In genomic region chr3:30604091-30604490, GRCh38 we compare ENCODE assay signal across 8 cellular contexts. TPM values are rescaled to one million over a fixed set of nuclear protein-coding genes. Genes with fewer than 3 reads are reported as not detected.
DNase-seq lines count a peak whose midpoint lies in the region; ATAC-seq and TF ChIP-seq lines count a peak whose summit lies in the region.
"Had no signal": no experiment of that assay in that cellular context is flagged by ENCODE, and none has a peak within 500 bp of the region (broad histone marks: within the 10 kb centered on the region; RNA-seq: fewer than 3 reads in every experiment).

No MANE protein-coding gene starts in this region.

- no peak overlapping the region for H3K9ac ChIP-seq in HCT116 (ENCODE audit: low read length)

- H3K9me2 ChIP-seq in HCT116 (ENCODE audit: insufficient read depth): no peaks in the 10 kb centered on the region

- ATAC-seq in HCT116 (no peak), HG03039 (IDR thresholded peaks at IDR 0.05; ENCODE audit: unreplicated experiment) (no peak), HG02840 (IDR thresholded peaks at IDR 0.05; ENCODE audit: low FRiP score, unreplicated experiment) (no peak)
- no peak for ATAC-seq in central memory CD8-positive, alpha-beta T cell (replicated peaks; ENCODE audit: extremely low read depth, poor library complexity, severe bottlenecking)

- no peak for TF ChIP-seq RAD21 in HCT116 (IDR thresholded peaks at IDR 0.05; ENCODE audit: low read depth)

- no peak overlapping the region for H3K4me2 ChIP-seq in HCT116 (ENCODE audit: low read length)

- RAD21 ChIA-PET in HCT116 (lab: Charles Lee; ENCODE audit: low non-redundant PET in 1 of 2, low total read pairs in 2 of 2, uncharacterized antibody in 2 of 2, unreplicated experiment in 2 of 2): no interaction called here

- H3K4me1 ChIP-seq in HCT116 (ENCODE audit: control insufficient read depth in 1 of 2, insufficient read depth in 2 of 2, low read length in 2 of 2): peaks cover 36 to 60% of the 10 kb centered on the region in 2 experiments

- H3K79me2 ChIP-seq in HCT116 (ENCODE audit: insufficient read depth, low read length): peaks cover 26% of the 10 kb centered on the region

- H3K9me3 Mint-ChIP-seq in central memory CD8-positive, alpha-beta T cell: no peaks in the 10 kb centered on the region

- H3K27ac Mint-ChIP-seq in central memory CD8-positive, alpha-beta T cell (ENCODE audit: low read depth): peak overlapping the region; percentile 91

- CTCF ChIA-PET in HCT116 (lab: Charles Lee): no interaction called here

- H3K27me3 ChIP-seq in HCT116 (ENCODE audit: insufficient read depth, low read length): no peaks in the 10 kb centered on the region

- H3K4me3 Mint-ChIP-seq in central memory CD8-positive, alpha-beta T cell: peak overlapping the region; percentile 95

- no peak for TF ChIP-seq CTCF in HCT116 (IDR thresholded peaks at IDR 0.05 in 2 of 3, conservative IDR thresholded peaks at IDR 0.05 in 1 of 3; ENCODE audit: borderline replicate concordance in 1 of 3, insufficient read depth in 1 of 3, low read depth in 2 of 3, low read length in 2 of 3)

- POLR2A ChIA-PET in HCT116 (lab: Charles Lee): no interaction called here

- no peak for TF ChIP-seq POLR2A in HCT116 (IDR thresholded peaks at IDR 0.05; ENCODE audit: borderline replicate concordance, extremely low read depth, insufficient read depth, insufficient read length)

- DNase-seq in HCT116 (ENCODE audit: low read depth, low spot score) (no peak), NOMO-1 treated with dmso at 0.1 percent for 144 hours (lab: John Stamatoyannopoulos, UW; ENCODE audit: unreplicated experiment) (peak; percentile 44), pons (ENCODE audit: low spot score) (peak; percentile 74)
- DNase-seq in central memory CD8-positive, alpha-beta T cell (ENCODE audit: low spot score in 2 of 2): no peak
- DNase-seq in stimulated activated CD4-positive, alpha-beta T cell treated with anti-CD3 and anti-CD28 coated beads, Interleukin-12 subunit alpha, Interleukin-12 subunit beta, amount 100 ng/mL, for 4 hours: no peak
- DNase-seq: hippocampal formation had no signal

- no peaks in the 10 kb centered on the region for H4K20me1 ChIP-seq in HCT116 (ENCODE audit: insufficient read depth)

- H3K27me3 Mint-ChIP-seq in central memory CD8-positive, alpha-beta T cell: no peaks in the 10 kb centered on the region

- H3K27ac ChIP-seq in HCT116 (ENCODE audit: low read depth, low read length): peak overlapping the region; percentile 98; the same call in 1 of the 2 replicates

- no peaks in the 10 kb centered on the region for H3K36me3 ChIP-seq in HCT116 (ENCODE audit: control insufficient read depth in 1 of 2, insufficient read depth in 2 of 2, low read length in 2 of 2)

- no peak overlapping the region for H2AFZ ChIP-seq in HCT116 (ENCODE audit: low read depth, low read length, poor library complexity, severe bottlenecking)

- H3K36me3 Mint-ChIP-seq in central memory CD8-positive, alpha-beta T cell (ENCODE audit: insufficient read depth): peaks cover 17% of the 10 kb centered on the region

- H3K4me1 Mint-ChIP-seq in central memory CD8-positive, alpha-beta T cell: peaks cover 39% of the 10 kb centered on the region

- BruUV-seq in HCT116 (replicated peaks; lab: Mats Ljungman, UMichigan): no TSS peak

- H3K4me3 ChIP-seq in HCT116 (replicated peaks in 1 of 2; ENCODE audit: low read depth in 1 of 2, low read length in 2 of 2): no peak overlapping the region

- intact Hi-C loops in HCT116 (cut with micrococcal nuclease): no loop called here

- no peaks in the 10 kb centered on the region for H3K9me3 ChIP-seq in HCT116 (ENCODE audit: control insufficient read depth in 1 of 2, insufficient read depth in 1 of 2, low read depth in 1 of 2, low read length in 2 of 2)

TF ChIP-seq in HCT116, 20 proteins besides CTCF, POLR2A, EP300 and RAD21:
- TF ChIP-seq ELF1 (IDR thresholded peaks at IDR 0.05; ENCODE audit: borderline replicate concordance, low read depth) (no peak), POLR2AphosphoS5 (IDR thresholded peaks at IDR 0.05; ENCODE audit: low read depth, low read length) (no peak), ATF3 (IDR thresholded peaks at IDR 0.05) (no peak), YY1 (IDR thresholded peaks at IDR 0.05; ENCODE audit: extremely low read depth, insufficient replicate concordance, low read depth, low read length) (no peak), CEBPB (IDR thresholded peaks at IDR 0.05; ENCODE audit: low read depth) (no peak), EZH2phosphoT487 (IDR thresholded peaks at IDR 0.05; ENCODE audit: borderline replicate concordance) (no peak), EZH2 (IDR thresholded peaks at IDR 0.05) (no peak)

RNA-seq across cellular contexts. Expression of gene TGFBR2, which starts 2.3 kb away (rescaled TPM):
- 22.5 TPM for total RNA-seq in HCT116 (2021; ENCODE audit: unreplicated experiment)
- polyA plus RNA-seq in HCT116 (2012): 8.1 and 8.9 TPM in 2 replicates

Comparison
In these comparisons a context has a peak if more than half of its experiments do, and no peak if none do; other contexts are left out.
1. DNase-seq: peak in NOMO-1 treated with dmso at 0.1 percent for 144 hours (single experiment) and pons (single experiment); none in HCT116 (single experiment), central memory CD8-positive, alpha-beta T cell (0 of 2) and stimulated activated CD4-positive, alpha-beta T cell treated with anti-CD3 and anti-CD28 coated beads, Interleukin-12 subunit alpha, Interleukin-12 subunit beta, amount 100 ng/mL, for 4 hours (single experiment).